In genomic region chr3:50665603-50666115, GRCh38 we compare ENCODE assay signal across 1 cellular context.
TF ChIP-seq lines count a peak whose summit lies in the region.

No MANE protein-coding gene starts in this region.

TF ChIP-seq in H1, 55 proteins besides CTCF, POLR2A, EP300 and RAD21:
- TF ChIP-seq NRF1 (IDR thresholded peaks at IDR 0.05; ENCODE audit: low read depth, low read length), result no peak
- no peak for TF ChIP-seq CHD2 (IDR thresholded peaks at IDR 0.05; ENCODE audit: low read length)
- no peak for TF ChIP-seq SIRT6 (IDR thresholded peaks at IDR 0.05; ENCODE audit: low read length)
- no peak for TF ChIP-seq TEAD4 (IDR thresholded peaks at IDR 0.05; ENCODE audit: low read depth, low read length)
- TF ChIP-seq BACH1 (IDR thresholded peaks at IDR 0.05; ENCODE audit: low read length), result no peak
- TF ChIP-seq SRF (IDR thresholded peaks at IDR 0.05; ENCODE audit: low read depth, low read length), result no peak
- no peak for TF ChIP-seq SAP30 (IDR thresholded peaks at IDR 0.05; ENCODE audit: insufficient read depth, insufficient replicate concordance, low read length)
- TF ChIP-seq SP4 (IDR thresholded peaks at IDR 0.05; ENCODE audit: low read length), result no peak
- no peak for TF ChIP-seq KDM4A (IDR thresholded peaks at IDR 0.05; ENCODE audit: low read depth, low read length, severe bottlenecking)
- no peak for TF ChIP-seq SP2 (IDR thresholded peaks at IDR 0.05; ENCODE audit: low read length)
- no peak for TF ChIP-seq KDM5A (IDR thresholded peaks at IDR 0.05; ENCODE audit: low read length)
- no peak for TF ChIP-seq POU5F1 (IDR thresholded peaks at IDR 0.05; ENCODE audit: low read depth, low read length)
TF ChIP-seq in H1: peak in this region for 0.
